ENCODE assay signal across 8 cellular contexts in the genomic region with DNA sequence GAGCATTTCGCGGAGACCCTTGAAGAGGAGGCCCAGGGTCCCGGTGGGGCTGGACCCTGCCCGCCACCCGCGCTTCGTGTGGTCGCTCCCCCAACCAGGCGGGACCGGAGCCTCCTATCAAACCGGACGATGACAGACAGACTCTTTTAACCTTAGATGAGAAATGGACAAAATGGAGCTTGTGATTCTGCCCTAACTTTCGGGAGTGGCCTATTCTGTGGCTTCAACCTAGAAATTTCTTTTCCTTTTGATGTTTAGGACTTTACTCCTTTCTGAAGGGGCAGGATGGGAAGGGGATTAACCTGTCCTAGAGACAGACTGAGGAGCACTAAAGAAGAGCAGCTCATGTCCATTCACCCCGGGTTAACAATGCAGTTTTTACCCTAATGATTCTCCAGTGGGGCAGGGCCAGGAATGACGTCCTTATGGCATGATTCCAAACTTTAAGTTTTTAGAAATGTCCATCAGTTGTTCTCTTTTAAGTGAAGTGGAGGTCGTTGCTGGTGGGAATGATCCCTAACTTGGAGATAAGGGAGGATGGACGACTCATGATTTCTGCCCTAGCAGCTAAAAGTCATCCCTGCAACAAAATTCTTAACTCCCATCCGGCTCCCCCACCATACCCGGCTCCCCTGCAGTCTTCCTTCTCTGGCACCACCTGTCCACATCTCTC. TPM values are rescaled to one million over a fixed set of nuclear protein-coding genes. Genes with fewer than 3 reads are reported as not detected.
DNase-seq lines count a peak whose midpoint lies in the region; ATAC-seq and TF ChIP-seq lines count a peak whose summit lies in the region.

No MANE protein-coding gene starts in this region.

- peak; percentile 47 for DNase-seq in DMS53 (lab: John Stamatoyannopoulos, UW)
- no peak for DNase-seq in DMS53 treated with DMSO at 0.1 percent for 48 hours (lab: John Stamatoyannopoulos, UW; ENCODE audit: unreplicated experiment)
- DNase-seq in fibroblast of pulmonary artery (ENCODE audit: low read depth): peak; percentile 41
- no peak for DNase-seq in neuronal stem cell (ENCODE audit: low spot score)
- DNase-seq in NCI-H2107 treated with DMSO at 0.1 percent for 48 hours (lab: John Stamatoyannopoulos, UW; ENCODE audit: unreplicated experiment): no peak
- no peak for DNase-seq in GM10248 (ENCODE audit: extremely low spot score)

- peak overlapping the region; percentile 100 for H2AFZ ChIP-seq in neuronal stem cell (ENCODE audit: low read length)

- peak overlapping the region; percentile 87 for H3K27ac ChIP-seq in VCaP
- H3K27ac ChIP-seq in neuronal stem cell (replicated peaks; ENCODE audit: low read length): no peak overlapping the region

- H3K27me3 ChIP-seq in neuronal stem cell (ENCODE audit: control insufficient read depth in 3 of 3, insufficient read depth in 3 of 3, low read depth in 1 of 3, low read length in 3 of 3): peaks cover 0 to 33% (median 0%) of the 10 kb centered on the region in 3 experiments

- H3K23ac ChIP-seq in neuronal stem cell (ENCODE audit: low read depth, low read length, poor library complexity): peak overlapping the region; percentile 98

- H3K4ac ChIP-seq in neuronal stem cell (ENCODE audit: low read length): no peak overlapping the region

- H2BK15ac ChIP-seq in neuronal stem cell (ENCODE audit: low read length): peak overlapping the region; percentile 73

- peak overlapping the region; percentile 74 for H3K9ac ChIP-seq in neuronal stem cell (ENCODE audit: low read depth, low read length, poor library complexity)

- H3K4me1 ChIP-seq in neuronal stem cell (ENCODE audit: control insufficient read depth in 2 of 2, insufficient read depth in 1 of 2, low read depth in 1 of 2, low read length in 2 of 2): peaks cover 2 to 6% of the 10 kb centered on the region in 2 donors

- no peak overlapping the region for H2AK5ac ChIP-seq in neuronal stem cell (ENCODE audit: low read depth, low read length)

- peak overlapping the region; percentile 63 for H2BK120ac ChIP-seq in neuronal stem cell (ENCODE audit: low read depth, low read length)

- peak overlapping the region; percentile 84 for H3K18ac ChIP-seq in neuronal stem cell (ENCODE audit: low read length)

- no peaks in the 10 kb centered on the region for H3K9me3 ChIP-seq in neuronal stem cell (replicated peaks in 1 of 2; ENCODE audit: control insufficient read depth in 2 of 2, insufficient read depth in 1 of 2, low read depth in 1 of 2, low read length in 2 of 2)

- H2BK12ac ChIP-seq in neuronal stem cell (ENCODE audit: low read length): no peak overlapping the region

- TF ChIP-seq CTCF in VCaP (conservative IDR thresholded peaks at IDR 0.05): no peak; the same call in 1 of the 2 replicates
- TF ChIP-seq CTCF in fibroblast of pulmonary artery (IDR thresholded peaks at IDR 0.05; ENCODE audit: low read length, missing control alignments): no peak
- TF ChIP-seq CTCF in GM10248 (IDR thresholded peaks at IDR 0.05; ENCODE audit: control extremely low read depth, extremely low read depth, low read depth, missing control alignments): no peak

- no peak overlapping the region for H4K8ac ChIP-seq in neuronal stem cell (ENCODE audit: low read depth, low read length)

- H4K91ac ChIP-seq in neuronal stem cell (ENCODE audit: low read depth, low read length, poor library complexity): no peak overlapping the region

- POLR2A ChIA-PET in GM10248 (lab: Yijun Ruan, JAX): interaction anchor here (1.0 to 1.6 kb wide), 3 partner anchors 21 to 27 kb away, joined by 3 to 10 read pairs (median 3); no protein-coding TSS in a partner anchor

- H3K4me3 ChIP-seq in fibroblast of pulmonary artery (replicated peaks; ENCODE audit: low read depth, low read length) (peak overlapping the region; percentile 76), neuronal stem cell (ENCODE audit: low read length in 2 of 2) (peak overlapping the region; percentile 74 to 87)

- CTCF ChIA-PET in GM10248 (lab: Yijun Ruan, JAX): interaction anchor here (1.3 to 2.4 kb wide), 6 partner anchors 8 to 28 kb away, joined by 3 to 10 read pairs (median 6); partner anchors contain the start of gene NIPSNAP3B

- H3K14ac ChIP-seq in neuronal stem cell (ENCODE audit: low read length): no peak overlapping the region

- peak overlapping the region; percentile 13 for H2BK5ac ChIP-seq in neuronal stem cell (ENCODE audit: low read length)

- no CpG with 5 or more reads among the region's 19 CpGs for WGBS in neuronal stem cell (ENCODE audit: extremely low coverage in 2 of 2, insufficient read length in 2 of 2, insufficient replicate concordance in 1 of 2), 2 donors

- peak; percentile 4 for ATAC-seq in HG03139 (IDR thresholded peaks at IDR 0.05; ENCODE audit: unreplicated experiment)

- H3K36me3 ChIP-seq in neuronal stem cell (replicated peaks in 1 of 2; ENCODE audit: control insufficient read depth in 2 of 2, insufficient read depth in 2 of 2, low read length in 2 of 2): no peaks in the 10 kb centered on the region

- H3K4me2 ChIP-seq in neuronal stem cell (ENCODE audit: insufficient read depth, low read length, poor library complexity, severe bottlenecking): peak overlapping the region; percentile 77

- no peaks in the 10 kb centered on the region for H3K79me1 ChIP-seq in neuronal stem cell (ENCODE audit: low read depth, low read length)

RNA-seq across cellular contexts. Expression of gene NIPSNAP3A, which starts 1.0 kb away (rescaled TPM):
- polyA plus RNA-seq in neuronal stem cell (2013, experiment 1 of 2): 13.9 TPM
- 14.8 TPM for polyA plus RNA-seq in neuronal stem cell (2013, experiment 2 of 2)

RNA-seq across cellular contexts. Expression of gene NIPSNAP3B, which starts 15.4 kb away (rescaled TPM):
- polyA plus RNA-seq in neuronal stem cell (2013, experiment 1 of 2): 1.3 TPM
- 1.5 TPM for polyA plus RNA-seq in neuronal stem cell (2013, experiment 2 of 2)

RNA-seq across cellular contexts. Expression of gene OR13D1, which starts 54.2 kb away (rescaled TPM):
- polyA plus RNA-seq in neuronal stem cell (2013, experiment 1 of 2): not detected
- polyA plus RNA-seq in neuronal stem cell (2013, experiment 2 of 2): not detected

Comparison
In these comparisons a context has a peak if more than half of its experiments do, and no peak if none do; other contexts are left out.
1. DNase-seq: peak in DMS53 (single experiment) and fibroblast of pulmonary artery (single experiment); none in DMS53 treated with DMSO at 0.1 percent for 48 hours (single experiment), neuronal stem cell (single experiment), NCI-H2107 treated with DMSO at 0.1 percent for 48 hours (single experiment) and GM10248 (single experiment).